8 cellular contexts compared by ENCODE assay signal in genomic region chr15:40471778-40472130, GRCh38. TPM values are rescaled to one million over a fixed set of nuclear protein-coding genes. Genes with fewer than 3 reads are reported as not detected.
DNase-seq lines count a peak whose midpoint lies in the region; ATAC-seq and TF ChIP-seq lines count a peak whose summit lies in the region.

No MANE protein-coding gene starts in this region.

- no peak for TF ChIP-seq POLR2A in gastrocnemius medialis (IDR thresholded peaks at IDR 0.05)

- H3K9ac ChIP-seq in HUES6 (ENCODE audit: low read length): peak overlapping the region; percentile 81

- H3K4me1 Mint-ChIP-seq in activated naive CD4-positive, alpha-beta T cell treated with anti-CD3 and anti-CD28 coated beads for 36 hours (ENCODE audit: low read depth): peaks cover 22% of the 10 kb centered on the region

- H3K4me3 ChIP-seq in HUES6 (ENCODE audit: low read depth, low read length) (peak overlapping the region; percentile 69), gastrocnemius medialis (peak overlapping the region; percentile 73 to 87 (median 80))

- H3K27me3 ChIP-seq in HUES6 (ENCODE audit: control insufficient read depth, insufficient read depth, low read length) (peaks cover 6% of the 10 kb centered on the region; the same call in 1 of the 2 replicates), gastrocnemius medialis (no peaks in the 10 kb centered on the region)

- in situ Hi-C loops in gastrocnemius medialis (cut with MboI; ENCODE audit: low sequenced_read_pairs in 4 of 4): no loop called here

- H3K36me3 Mint-ChIP-seq in activated naive CD4-positive, alpha-beta T cell treated with anti-CD3 and anti-CD28 coated beads for 36 hours (ENCODE audit: low read depth): peaks cover 3% of the 10 kb centered on the region

- no peaks in the 10 kb centered on the region for H3K9me3 Mint-ChIP-seq in activated naive CD4-positive, alpha-beta T cell treated with anti-CD3 and anti-CD28 coated beads for 36 hours

- no peaks in the 10 kb centered on the region for H3K27me3 Mint-ChIP-seq in activated naive CD4-positive, alpha-beta T cell treated with anti-CD3 and anti-CD28 coated beads for 36 hours (ENCODE audit: low read depth)

- intact Hi-C loops in activated naive CD4-positive, alpha-beta T cell treated with anti-CD3 and anti-CD28 coated beads for 36 hours (cut with micrococcal nuclease): loop anchor here (1.0 to 2.0 kb wide), 4 partner anchors 19 to 35 kb away; no protein-coding TSS in a partner anchor
- intact Hi-C loops in left ventricle myocardium superior (cut with micrococcal nuclease): no loop called here
- intact Hi-C loops in gastrocnemius medialis (cut with DNase I; ENCODE audit: low total_unique reads): loop anchor here (2.0 kb wide), 2 partner anchors 31 to 35 kb away; partner anchors contain the start of gene BAHD1

- peak; percentile 34 for DNase-seq in activated naive CD4-positive, alpha-beta T cell treated with anti-CD3 and anti-CD28 coated beads for 36 hours
- no peak for DNase-seq in activated naive CD4-positive, alpha-beta T cell treated with Interleukin-2 at 50 U/mL for 16 hours
- peak; percentile 21 for DNase-seq in activated naive CD4-positive, alpha-beta T cell treated with anti-CD3 and anti-CD28 coated beads, Interleukin-2, amount 50 U/mL, for 16 hours
- peak; percentile 47 for DNase-seq in left ventricle myocardium superior
- no peak for DNase-seq in gastrocnemius medialis
- no peak for DNase-seq in GF-D8 (lab: John Stamatoyannopoulos, UW)
- DNase-seq in epidermal melanocyte (ENCODE audit: insufficient read length, low spot score): no peak

- H3K4me3 Mint-ChIP-seq in activated naive CD4-positive, alpha-beta T cell treated with anti-CD3 and anti-CD28 coated beads for 36 hours: peak overlapping the region; percentile 83

- no peaks in the 10 kb centered on the region for H3K9me3 ChIP-seq in HUES6 (ENCODE audit: control insufficient read depth, insufficient read depth, low read depth, low read length)
- H3K9me3 ChIP-seq in gastrocnemius medialis: no peaks in the 10 kb centered on the region

- ATAC-seq in left ventricle myocardium superior (peak; percentile 29), gastrocnemius medialis (peak in 1 of 2 donors; percentile 11)

- no peak for TF ChIP-seq CTCF in gastrocnemius medialis (IDR thresholded peaks at IDR 0.05 in 4 of 5, conservative IDR thresholded peaks at IDR 0.05 in 1 of 5)

- H3K36me3 ChIP-seq in HUES6 (ENCODE audit: control insufficient read depth, insufficient read depth, low read length): peaks cover 11% of the 10 kb centered on the region
- no peaks in the 10 kb centered on the region for H3K36me3 ChIP-seq in gastrocnemius medialis

- no peak overlapping the region for H3K27ac Mint-ChIP-seq in activated naive CD4-positive, alpha-beta T cell treated with anti-CD3 and anti-CD28 coated beads for 36 hours

- CTCF ChIA-PET in activated naive CD4-positive, alpha-beta T cell treated with anti-CD3 and anti-CD28 coated beads for 36 hours (lab: Charles Lee): interaction anchor here (0.6 kb wide), 1 partner anchor 150 kb away, joined by 3 read pairs; no protein-coding TSS in a partner anchor

- H3K4me1 ChIP-seq in HUES6 (ENCODE audit: control insufficient read depth, insufficient read depth, low read length): peaks cover 22% of the 10 kb centered on the region
- peaks cover 4 to 11% of the 10 kb centered on the region in 2 donors for H3K4me1 ChIP-seq in gastrocnemius medialis

- H3K27ac ChIP-seq in HUES6 (ENCODE audit: low read depth, low read length): no peak overlapping the region
- peak overlapping the region; percentile 73 to 79 (median 78) for H3K27ac ChIP-seq in gastrocnemius medialis

RNA-seq across cellular contexts. Expression of gene CHST14, which starts 1.0 kb away (rescaled TPM):
- 1 to 10 TPM; 4.4 to 4.6 TPM for total RNA-seq in activated naive CD4-positive, alpha-beta T cell treated with anti-CD3 and anti-CD28 coated beads for 36 hours
- total RNA-seq in left ventricle myocardium superior (6.0 TPM), gastrocnemius medialis (1 to 10 TPM; 3.0 to 5.2 (median 3.9) TPM)

RNA-seq across cellular contexts. Expression of gene BAHD1, which starts 31.0 kb away (rescaled TPM):
- total RNA-seq in activated naive CD4-positive, alpha-beta T cell treated with anti-CD3 and anti-CD28 coated beads for 36 hours: 10 to 100 TPM in 1 of 2 experiments, 1 to 10 TPM in 1; 9.9 to 11.7 TPM
- total RNA-seq in left ventricle myocardium superior (18.1 TPM), gastrocnemius medialis (10 to 100 TPM in 3 of 4 donors, 1 to 10 TPM in 1; 8.8 to 27.4 (median 13.5) TPM)

Comparison
In these comparisons a context has a peak if more than half of its experiments do, and no peak if none do; other contexts are left out.
1. DNase-seq: peak in activated naive CD4-positive, alpha-beta T cell treated with anti-CD3 and anti-CD28 coated beads for 36 hours (single experiment), activated naive CD4-positive, alpha-beta T cell treated with anti-CD3 and anti-CD28 coated beads, Interleukin-2, amount 50 U/mL, for 16 hours (single experiment) and left ventricle myocardium superior (single experiment); none in activated naive CD4-positive, alpha-beta T cell treated with Interleukin-2 at 50 U/mL for 16 hours (single experiment), gastrocnemius medialis (0 of 2), GF-D8 (single experiment) and epidermal melanocyte (single experiment).